In the genomic region with DNA sequence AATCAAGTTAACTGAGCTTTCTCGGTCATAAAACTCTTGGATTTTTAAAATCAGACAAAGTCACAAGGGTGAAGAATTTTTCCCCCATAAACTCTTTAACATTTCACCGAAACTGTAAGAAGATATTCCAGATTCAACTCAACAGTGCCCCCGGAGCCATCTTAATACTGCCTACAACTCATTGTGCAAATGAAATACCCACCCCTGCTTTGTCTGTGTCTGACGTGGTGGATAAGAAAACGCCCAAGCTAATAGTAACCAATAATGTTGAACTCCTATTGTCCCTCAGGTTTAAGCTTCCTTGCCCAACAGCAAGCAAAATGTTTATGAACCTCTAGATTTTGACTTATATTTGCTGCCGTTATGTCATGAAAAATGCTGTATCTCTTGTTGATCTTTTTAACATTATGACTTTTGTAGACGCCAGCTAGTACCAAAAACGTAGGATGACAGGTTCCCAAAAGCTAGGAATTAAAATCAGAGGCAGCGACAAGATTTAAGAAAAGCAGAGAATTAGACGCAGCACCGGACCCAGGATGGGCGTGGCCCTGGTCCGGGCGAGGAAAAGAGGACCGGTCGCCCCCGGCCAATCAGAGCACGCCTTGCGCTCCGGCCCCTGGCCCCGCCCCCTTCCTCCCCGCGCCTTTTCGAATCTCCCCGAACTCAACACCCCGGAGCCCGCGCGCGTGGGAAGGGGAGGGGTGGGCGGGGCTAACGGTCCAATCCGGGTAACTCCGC, we compare ENCODE assay signal across 8 cellular contexts. TPM values are rescaled to one million over a fixed set of nuclear protein-coding genes. Genes with fewer than 3 reads are reported as not detected.
DNase-seq lines count a peak whose midpoint lies in the region; ATAC-seq and TF ChIP-seq lines count a peak whose summit lies in the region.

No MANE protein-coding gene starts in this region.

- no peak for TF ChIP-seq EP300 in esophagus muscularis mucosa (IDR thresholded peaks at IDR 0.05)

- H3K27ac ChIP-seq in KOPT-K1 (ENCODE audit: low read depth, low read length, poor library complexity, severe bottlenecking) (peak overlapping the region; percentile 99), esophagus muscularis mucosa (replicated peaks in 1 of 4) (peak overlapping the region; percentile 50 to 85 (median 75)), muscle layer of duodenum (ENCODE audit: low read length) (peak overlapping the region; percentile 17)

- H3K4me3 ChIP-seq in esophagus muscularis mucosa (peak overlapping the region; percentile 73 to 89 (median 79)), muscle layer of duodenum (ENCODE audit: low read depth in 1 of 2, low read length in 2 of 2) (peak overlapping the region; percentile 82 to 85)

- H3K4me1 ChIP-seq in esophagus muscularis mucosa (peaks cover 17 to 33% (median 30%) of the 10 kb centered on the region in 4 donors), muscle layer of duodenum (ENCODE audit: control insufficient read depth in 1 of 2, insufficient read depth in 2 of 2, low read length in 2 of 2) (peaks cover 9 to 18% of the 10 kb centered on the region in 2 donors)

- H3K27me3 ChIP-seq in esophagus muscularis mucosa (no peaks in the 10 kb centered on the region), muscle layer of duodenum (ENCODE audit: low read depth, low read length) (no peaks in the 10 kb centered on the region)

- TF ChIP-seq POLR2A in esophagus muscularis mucosa (IDR thresholded peaks at IDR 0.05; ENCODE audit: low read depth), result no peak

- intact Hi-C loops in esophagus muscularis mucosa (cut with DNase I), result loop anchor here (2.0 kb wide), 1 partner anchor 94 kb away; the partner anchor contains the start of gene PAFAH2

- H3K36me3 ChIP-seq in KOPT-K1 (ENCODE audit: insufficient read depth, low read length) (peaks cover 52% of the 10 kb centered on the region), esophagus muscularis mucosa (peaks cover 0 to 26% (median 11%) of the 10 kb centered on the region in 4 donors), muscle layer of duodenum (ENCODE audit: control insufficient read depth in 1 of 2, insufficient read depth in 2 of 2, low read length in 2 of 2) (peaks cover 9 to 12% of the 10 kb centered on the region in 2 donors)

- ATAC-seq in GM21737 (IDR thresholded peaks at IDR 0.05; ENCODE audit: unreplicated experiment), result peak; percentile 70

- no peak for TF ChIP-seq CTCF in esophagus muscularis mucosa (IDR thresholded peaks at IDR 0.05)

- under 1% methylated on average over 15 of the region's 34 CpGs for WGBS in esophagus muscularis mucosa

- peak; percentile 76 for DNase-seq in DMS 273 treated with DMSO at 0.1 percent for 48 hours (lab: John Stamatoyannopoulos, UW)
- DNase-seq in activated T-cell treated with anti-CD3 and anti-CD28 coated beads, Interleukin-2, amount 50 U/mL, for 48 hours, result peak; percentile 99
- peak; percentile 99 for DNase-seq in esophagus muscularis mucosa (ENCODE audit: extremely low spot score)
- peak; percentile 93 for DNase-seq in stimulated activated CD8-positive, alpha-beta memory T cell treated with anti-CD3 and anti-CD28 coated beads, Interleukin-7, amount 100 ng/mL, for 24 hours (ENCODE audit: low read depth)

- no peaks in the 10 kb centered on the region for H3K9me3 ChIP-seq in KOPT-K1 (ENCODE audit: insufficient read depth, low read length, poor library complexity, severe bottlenecking)
- H3K9me3 ChIP-seq in esophagus muscularis mucosa, result no peaks in the 10 kb centered on the region
- H3K9me3 ChIP-seq in muscle layer of duodenum (ENCODE audit: control insufficient read depth in 1 of 2, low read length in 2 of 2), result no peaks in the 10 kb centered on the region

TF ChIP-seq in PFSK-1, 5 proteins besides CTCF, POLR2A, EP300 and RAD21:
- TF ChIP-seq POLR2AphosphoS5 (IDR thresholded peaks at IDR 0.05; ENCODE audit: low read depth, low read length) (0 out of 2 replicates have a peak, but pooled peaks have one; percentile 33), TAF1 (IDR thresholded peaks at IDR 0.05; ENCODE audit: borderline replicate concordance, insufficient read depth, low read length) (0 out of 2 replicates have a peak, but pooled peaks have one; percentile 15), FOXP2 (optimal IDR thresholded peaks at IDR 0.05; ENCODE audit: borderline replicate concordance, extremely low read depth, extremely low read length, insufficient read depth) (no peak), SIN3A (IDR thresholded peaks at IDR 0.05; ENCODE audit: borderline replicate concordance, insufficient read depth, low read length) (peak; percentile 59; the same call in 1 of the 2 replicates)
- TF ChIP-seq, protein P1, sequence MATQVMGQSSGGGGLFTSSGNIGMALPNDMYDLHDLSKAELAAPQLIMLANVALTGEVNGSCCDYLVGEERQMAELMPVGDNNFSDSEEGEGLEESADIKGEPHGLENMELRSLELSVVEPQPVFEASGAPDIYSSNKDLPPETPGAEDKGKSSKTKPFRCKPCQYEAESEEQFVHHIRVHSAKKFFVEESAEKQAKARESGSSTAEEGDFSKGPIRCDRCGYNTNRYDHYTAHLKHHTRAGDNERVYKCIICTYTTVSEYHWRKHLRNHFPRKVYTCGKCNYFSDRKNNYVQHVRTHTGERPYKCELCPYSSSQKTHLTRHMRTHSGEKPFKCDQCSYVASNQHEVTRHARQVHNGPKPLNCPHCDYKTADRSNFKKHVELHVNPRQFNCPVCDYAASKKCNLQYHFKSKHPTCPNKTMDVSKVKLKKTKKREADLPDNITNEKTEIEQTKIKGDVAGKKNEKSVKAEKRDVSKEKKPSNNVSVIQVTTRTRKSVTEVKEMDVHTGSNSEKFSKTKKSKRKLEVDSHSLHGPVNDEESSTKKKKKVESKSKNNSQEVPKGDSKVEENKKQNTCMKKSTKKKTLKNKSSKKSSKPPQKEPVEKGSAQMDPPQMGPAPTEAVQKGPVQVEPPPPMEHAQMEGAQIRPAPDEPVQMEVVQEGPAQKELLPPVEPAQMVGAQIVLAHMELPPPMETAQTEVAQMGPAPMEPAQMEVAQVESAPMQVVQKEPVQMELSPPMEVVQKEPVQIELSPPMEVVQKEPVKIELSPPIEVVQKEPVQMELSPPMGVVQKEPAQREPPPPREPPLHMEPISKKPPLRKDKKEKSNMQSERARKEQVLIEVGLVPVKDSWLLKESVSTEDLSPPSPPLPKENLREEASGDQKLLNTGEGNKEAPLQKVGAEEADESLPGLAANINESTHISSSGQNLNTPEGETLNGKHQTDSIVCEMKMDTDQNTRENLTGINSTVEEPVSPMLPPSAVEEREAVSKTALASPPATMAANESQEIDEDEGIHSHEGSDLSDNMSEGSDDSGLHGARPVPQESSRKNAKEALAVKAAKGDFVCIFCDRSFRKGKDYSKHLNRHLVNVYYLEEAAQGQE (IDR thresholded peaks at IDR 0.05; ENCODE audit: insufficient read depth in 1 of 2, low read depth in 2 of 2, low read length in 2 of 2), result no peak

RNA-seq across cellular contexts. Expression of gene STMN1, which starts 1.1 kb away (rescaled TPM):
- 55.5 TPM for polyA plus RNA-seq in PFSK-1 (2012; ENCODE audit: insufficient read length, low read depth)
- total RNA-seq in esophagus muscularis mucosa, result 10 to 100 TPM; 15.0 to 25.7 (median 16.8) TPM

RNA-seq across cellular contexts. Expression of gene PAQR7, which starts 29.6 kb away (rescaled TPM):
- not detected for polyA plus RNA-seq in PFSK-1 (2012; ENCODE audit: insufficient read length, low read depth)
- total RNA-seq in esophagus muscularis mucosa, result 1 to 10 TPM; 4.6 to 9.3 (median 8.0) TPM

RNA-seq across cellular contexts. Expression of gene AUNIP, which starts 45.9 kb away (rescaled TPM):
- 3.4 TPM for polyA plus RNA-seq in PFSK-1 (2012; ENCODE audit: insufficient read length, low read depth)
- total RNA-seq in esophagus muscularis mucosa, result not detected

Comparison
In these comparisons a context has a peak if more than half of its experiments do, and no peak if none do; other contexts are left out.
1. Peak in every context shown above with its lines: DNase-seq, ATAC-seq, H3K4me3 ChIP-seq and H3K27ac ChIP-seq.
2. H3K27ac ChIP-seq: peak in every context shown above with its lines; median percentile 99 in KOPT-K1; 75 in esophagus muscularis mucosa; 17 in muscle layer of duodenum.